ENCODE assay signal across 1 cellular context in the genomic region with DNA sequence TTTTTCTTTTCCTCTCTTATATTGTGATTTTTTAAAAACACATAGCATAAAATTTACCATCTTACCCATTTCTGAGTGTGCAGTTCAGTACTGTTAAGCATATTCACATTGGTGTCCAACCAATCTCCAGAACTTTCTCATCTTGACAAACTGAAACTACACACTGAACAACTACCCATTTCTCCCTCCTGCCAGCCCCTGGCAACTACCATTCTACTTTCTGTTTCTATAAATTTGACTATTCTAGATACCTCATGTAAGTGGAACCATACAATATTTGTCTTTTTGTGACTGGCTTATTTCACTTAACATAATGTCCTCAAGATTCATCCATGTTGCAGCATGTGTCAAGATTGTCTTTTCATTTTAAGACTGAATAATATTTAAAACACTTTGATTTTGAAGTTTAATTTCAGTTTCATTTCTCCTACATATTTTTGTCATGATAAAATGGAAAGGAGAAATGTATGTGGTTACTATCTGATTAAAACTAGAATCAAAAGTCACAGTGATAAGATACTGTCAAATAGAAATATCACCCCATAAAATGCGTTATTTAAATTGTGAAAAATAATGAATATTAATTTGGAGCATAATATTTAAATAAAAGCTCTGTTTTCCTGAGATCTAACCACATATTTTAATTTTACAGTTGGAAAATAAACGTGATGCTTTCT.
TF ChIP-seq lines count a peak whose summit lies in the region.

No MANE protein-coding gene starts in this region.

TF ChIP-seq in WTC11, 78 proteins besides CTCF, POLR2A, EP300 and RAD21 (continued from another document):
- TF ChIP-seq, protein P1, sequence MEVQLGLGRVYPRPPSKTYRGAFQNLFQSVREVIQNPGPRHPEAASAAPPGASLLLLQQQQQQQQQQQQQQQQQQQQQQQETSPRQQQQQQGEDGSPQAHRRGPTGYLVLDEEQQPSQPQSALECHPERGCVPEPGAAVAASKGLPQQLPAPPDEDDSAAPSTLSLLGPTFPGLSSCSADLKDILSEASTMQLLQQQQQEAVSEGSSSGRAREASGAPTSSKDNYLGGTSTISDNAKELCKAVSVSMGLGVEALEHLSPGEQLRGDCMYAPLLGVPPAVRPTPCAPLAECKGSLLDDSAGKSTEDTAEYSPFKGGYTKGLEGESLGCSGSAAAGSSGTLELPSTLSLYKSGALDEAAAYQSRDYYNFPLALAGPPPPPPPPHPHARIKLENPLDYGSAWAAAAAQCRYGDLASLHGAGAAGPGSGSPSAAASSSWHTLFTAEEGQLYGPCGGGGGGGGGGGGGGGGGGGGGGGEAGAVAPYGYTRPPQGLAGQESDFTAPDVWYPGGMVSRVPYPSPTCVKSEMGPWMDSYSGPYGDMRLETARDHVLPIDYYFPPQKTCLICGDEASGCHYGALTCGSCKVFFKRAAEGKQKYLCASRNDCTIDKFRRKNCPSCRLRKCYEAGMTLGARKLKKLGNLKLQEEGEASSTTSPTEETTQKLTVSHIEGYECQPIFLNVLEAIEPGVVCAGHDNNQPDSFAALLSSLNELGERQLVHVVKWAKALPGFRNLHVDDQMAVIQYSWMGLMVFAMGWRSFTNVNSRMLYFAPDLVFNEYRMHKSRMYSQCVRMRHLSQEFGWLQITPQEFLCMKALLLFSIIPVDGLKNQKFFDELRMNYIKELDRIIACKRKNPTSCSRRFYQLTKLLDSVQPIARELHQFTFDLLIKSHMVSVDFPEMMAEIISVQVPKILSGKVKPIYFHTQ (CRISPR knock-in tag; IDR thresholded peaks at IDR 0.05), result no peak
- TF ChIP-seq SMAD4 (CRISPR knock-in tag; IDR thresholded peaks at IDR 0.05) (no peak), ZNF396 (CRISPR knock-in tag; IDR thresholded peaks at IDR 0.05; ENCODE audit: borderline replicate concordance) (no peak), GABPB1 (CRISPR knock-in tag; IDR thresholded peaks at IDR 0.05) (no peak), NR3C1 (CRISPR knock-in tag; conservative IDR thresholded peaks at IDR 0.05; ENCODE audit: low read depth) (no peak), MYBL2 (CRISPR knock-in tag; IDR thresholded peaks at IDR 0.05) (no peak), SMAD3 (CRISPR knock-in tag; IDR thresholded peaks at IDR 0.05; ENCODE audit: borderline replicate concordance) (no peak)
- TF ChIP-seq, protein P2, sequence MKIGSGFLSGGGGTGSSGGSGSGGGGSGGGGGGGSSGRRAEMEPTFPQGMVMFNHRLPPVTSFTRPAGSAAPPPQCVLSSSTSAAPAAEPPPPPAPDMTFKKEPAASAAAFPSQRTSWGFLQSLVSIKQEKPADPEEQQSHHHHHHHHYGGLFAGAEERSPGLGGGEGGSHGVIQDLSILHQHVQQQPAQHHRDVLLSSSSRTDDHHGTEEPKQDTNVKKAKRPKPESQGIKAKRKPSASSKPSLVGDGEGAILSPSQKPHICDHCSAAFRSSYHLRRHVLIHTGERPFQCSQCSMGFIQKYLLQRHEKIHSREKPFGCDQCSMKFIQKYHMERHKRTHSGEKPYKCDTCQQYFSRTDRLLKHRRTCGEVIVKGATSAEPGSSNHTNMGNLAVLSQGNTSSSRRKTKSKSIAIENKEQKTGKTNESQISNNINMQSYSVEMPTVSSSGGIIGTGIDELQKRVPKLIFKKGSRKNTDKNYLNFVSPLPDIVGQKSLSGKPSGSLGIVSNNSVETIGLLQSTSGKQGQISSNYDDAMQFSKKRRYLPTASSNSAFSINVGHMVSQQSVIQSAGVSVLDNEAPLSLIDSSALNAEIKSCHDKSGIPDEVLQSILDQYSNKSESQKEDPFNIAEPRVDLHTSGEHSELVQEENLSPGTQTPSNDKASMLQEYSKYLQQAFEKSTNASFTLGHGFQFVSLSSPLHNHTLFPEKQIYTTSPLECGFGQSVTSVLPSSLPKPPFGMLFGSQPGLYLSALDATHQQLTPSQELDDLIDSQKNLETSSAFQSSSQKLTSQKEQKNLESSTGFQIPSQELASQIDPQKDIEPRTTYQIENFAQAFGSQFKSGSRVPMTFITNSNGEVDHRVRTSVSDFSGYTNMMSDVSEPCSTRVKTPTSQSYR (CRISPR knock-in tag; IDR thresholded peaks at IDR 0.05), result no peak
- TF ChIP-seq, protein P3, sequence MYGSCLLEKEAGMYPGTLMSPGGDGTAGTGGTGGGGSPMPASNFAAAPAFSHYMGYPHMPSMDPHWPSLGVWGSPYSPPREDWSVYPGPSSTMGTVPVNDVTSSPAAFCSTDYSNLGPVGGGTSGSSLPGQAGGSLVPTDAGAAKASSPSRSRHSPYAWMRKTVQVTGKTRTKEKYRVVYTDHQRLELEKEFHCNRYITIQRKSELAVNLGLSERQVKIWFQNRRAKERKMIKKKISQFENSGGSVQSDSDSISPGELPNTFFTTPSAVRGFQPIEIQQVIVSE (CRISPR knock-in tag; IDR thresholded peaks at IDR 0.05; ENCODE audit: borderline replicate concordance), result no peak
- TF ChIP-seq, protein P4, sequence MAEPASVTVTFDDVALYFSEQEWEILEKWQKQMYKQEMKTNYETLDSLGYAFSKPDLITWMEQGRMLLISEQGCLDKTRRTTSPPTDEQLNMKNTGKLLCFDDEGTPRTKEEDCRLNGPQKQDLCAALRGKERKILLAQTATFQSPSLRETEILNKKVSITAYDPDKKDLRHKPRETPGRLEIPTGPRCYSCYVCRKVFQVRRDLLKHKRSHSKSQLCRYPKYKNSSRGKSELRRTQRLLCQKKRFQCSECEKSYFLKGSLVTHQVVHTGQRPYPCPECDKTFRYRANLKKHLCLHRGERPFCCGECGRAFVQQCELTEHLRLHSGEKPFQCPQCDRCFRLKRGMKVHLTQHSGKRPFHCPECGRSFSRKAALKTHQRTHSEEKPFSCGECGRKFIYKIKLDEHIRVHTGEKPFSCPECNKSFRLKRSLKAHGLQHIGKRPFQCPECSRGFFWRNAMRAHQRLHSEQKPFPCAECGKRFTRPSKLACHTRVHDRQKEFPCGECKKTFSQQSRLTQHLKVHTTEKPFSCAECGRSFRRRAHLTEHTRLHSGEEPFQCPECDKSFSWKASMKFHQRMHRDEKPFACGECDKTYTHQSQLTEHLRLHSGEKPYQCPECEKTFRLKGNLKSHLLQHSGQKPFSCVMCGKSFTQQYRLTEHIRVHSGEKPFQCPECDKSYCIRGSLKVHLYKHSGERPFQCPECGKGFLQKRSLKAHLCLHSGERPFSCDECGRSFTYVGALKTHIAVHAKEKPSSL (CRISPR knock-in tag; conservative IDR thresholded peaks at IDR 0.05), result no peak
